Comparison of ENCODE assay signal across 19 cellular contexts in the genomic region with DNA sequence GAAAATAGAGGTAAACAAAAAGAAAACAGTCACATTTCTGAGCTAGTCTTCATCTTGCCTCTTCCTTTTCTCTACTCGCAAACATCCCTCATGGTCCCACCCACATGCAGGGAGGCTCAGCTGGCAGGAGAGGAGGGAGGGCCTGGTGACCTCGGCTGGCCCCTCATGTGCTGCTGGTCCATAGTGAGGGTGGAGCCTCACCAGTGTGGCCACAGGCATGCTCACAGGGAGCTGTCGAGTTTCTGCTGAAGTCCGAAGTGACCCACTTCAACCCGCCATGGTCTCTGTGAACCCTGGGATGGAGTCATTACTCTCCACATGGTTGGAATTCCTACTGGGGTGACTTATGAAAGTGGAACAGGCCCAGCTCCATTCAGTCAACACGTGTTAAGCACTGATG.
DNase-seq lines count a peak whose midpoint lies in the region; ATAC-seq, FAIRE-seq and TF ChIP-seq lines count a peak whose summit lies in the region.
"Had no signal": no experiment of that assay in that cellular context is flagged by ENCODE, and none has a peak within 500 bp of the region (broad histone marks: within the 10 kb centered on the region; RNA-seq: fewer than 3 reads in every experiment).

No MANE protein-coding gene starts in this region.

- H2BK15ac ChIP-seq in H1 (ENCODE audit: low read length), result no peak overlapping the region

- no peak overlapping the region for H3K14ac ChIP-seq in H1 (ENCODE audit: insufficient read length)

- no peaks in the 10 kb centered on the region for H3K9me3 ChIP-seq in cardiac muscle cell (ENCODE audit: low read depth)
- no peaks in the 10 kb centered on the region for H3K9me3 ChIP-seq in left ventricle myocardium inferior (replicated peaks)
- no peaks in the 10 kb centered on the region for H3K9me3 ChIP-seq in H1 (ENCODE audit: insufficient read depth in 2 of 2, low read depth in 1 of 2, low read length in 1 of 2)
- no peaks in the 10 kb centered on the region for H3K9me3 ChIP-seq in neural progenitor cell (ENCODE audit: low read depth)
- H3K9me3 ChIP-seq: SJSA1 had no signal

- no peak overlapping the region for H3K23ac ChIP-seq in H1 (ENCODE audit: insufficient read length)

- H3K27me3 Mint-ChIP-seq in neural progenitor cell (ENCODE audit: insufficient read depth, low read depth), result peaks cover 13% of the 10 kb centered on the region
- H3K27me3 Mint-ChIP-seq: stimulated activated naive CD8-positive, alpha-beta T cell treated with anti-CD3 and anti-CD28 coated beads, Interleukin-15, amount 100 ng/mL, for 72 hours had no signal

- H3K9ac ChIP-seq in H1 (replicated peaks in 1 of 4; ENCODE audit: extremely low read depth in 1 of 4, low read depth in 3 of 4, low read length in 3 of 4) (no peak overlapping the region), neural progenitor cell (no peak overlapping the region)

- H3K23me2 ChIP-seq in H1 (ENCODE audit: low read depth, low read length), result no peaks in the 10 kb centered on the region

- H3K9me3 Mint-ChIP-seq in neural progenitor cell, result no peaks in the 10 kb centered on the region
- H3K9me3 Mint-ChIP-seq: CD8-positive, alpha-beta memory T cell; stimulated activated naive CD8-positive, alpha-beta T cell treated with anti-CD3 and anti-CD28 coated beads, Interleukin-15, amount 100 ng/mL, for 72 hours had no signal

- POLR2A ChIA-PET in H1 (lab: Charles Lee; ENCODE audit: partially characterized antibody) (interaction anchor here (0.9 to 1.5 kb wide), 2 partner anchors 12 to 162 kb away, joined by 3 to 4 read pairs; no protein-coding TSS in a partner anchor), HEK293T (lab: Yijun Ruan, JAX) (no interaction called here)

- no peak for TF ChIP-seq POLR2A in H1 (IDR thresholded peaks at IDR 0.05; ENCODE audit: control extremely low read depth in 1 of 2, low read depth in 2 of 2, low read length in 2 of 2)

- ATAC-seq in HG03159 (IDR thresholded peaks at IDR 0.05; ENCODE audit: unreplicated experiment), result no peak
- ATAC-seq: stimulated activated naive CD8-positive, alpha-beta T cell treated with anti-CD3 and anti-CD28 coated beads, Interleukin-15, amount 100 ng/mL, for 72 hours; T-helper 17 cell had no signal

- H4K5ac ChIP-seq in H1 (ENCODE audit: insufficient read length, low read depth, low read length), result no peak overlapping the region

- H2BK12ac ChIP-seq in H1 (ENCODE audit: low read depth, low read length), result no peak overlapping the region

- H3K36me3 Mint-ChIP-seq in neural progenitor cell, result peaks cover 1% of the 10 kb centered on the region
- H3K36me3 Mint-ChIP-seq: CD8-positive, alpha-beta memory T cell had no signal

- peak overlapping the region; percentile 83 for H3K27ac Mint-ChIP-seq in neural progenitor cell
- H3K27ac Mint-ChIP-seq: stimulated activated naive CD8-positive, alpha-beta T cell treated with anti-CD3 and anti-CD28 coated beads, Interleukin-15, amount 100 ng/mL, for 72 hours had no signal

- H2BK120ac ChIP-seq in H1 (replicated peaks; ENCODE audit: low read depth, low read length), result no peak overlapping the region

- no peak overlapping the region for H4K91ac ChIP-seq in H1 (replicated peaks; ENCODE audit: insufficient read length, low read length)

- H2BK5ac ChIP-seq in H1 (ENCODE audit: low read depth, low read length), result no peak overlapping the region

- H4K8ac ChIP-seq in H1 (ENCODE audit: extremely low read depth, insufficient read depth, low read length), result no peak overlapping the region

- H3K27me3 ChIP-seq in cardiac muscle cell, result no peaks in the 10 kb centered on the region
- no peaks in the 10 kb centered on the region for H3K27me3 ChIP-seq in left ventricle myocardium inferior (ENCODE audit: low read depth)
- H3K27me3 ChIP-seq in H1 (replicated peaks in 1 of 4; ENCODE audit: control insufficient read depth in 3 of 4, extremely low read depth in 1 of 4, insufficient read depth in 3 of 4, low read length in 3 of 4), result no peaks in the 10 kb centered on the region; a peak in 1 of 7 replicates
- H3K27me3 ChIP-seq in neural progenitor cell, result no peaks in the 10 kb centered on the region
- H3K27me3 ChIP-seq: SJSA1 had no signal

- peak; percentile 21 to 86 for DNase-seq in cardiac muscle cell (ENCODE audit: low read depth in 1 of 2, low spot score in 1 of 2)
- DNase-seq in left ventricle myocardium inferior, result no peak
- no peak for DNase-seq in H1 (ENCODE audit: low read depth in 1 of 2, low spot score in 2 of 2)
- DNase-seq in neural progenitor cell (ENCODE audit: low spot score), result no peak
- no peak for DNase-seq in HEK293T (ENCODE audit: extremely low spot score)
- DNase-seq in GM20000 (ENCODE audit: low spot score), result no peak
- DNase-seq in NCI-H524 treated with DMSO at 0.1 percent for 48 hours (lab: John Stamatoyannopoulos, UW), result no peak
- DNase-seq: amniotic stem cell; CD8-positive, alpha-beta memory T cell; DND-41; NCI-H1092 treated with DMSO at 0.1 percent for 48 hours; occipital lobe; stimulated activated CD4-positive, alpha-beta T cell treated with anti-CD3 and anti-CD28 coated beads, Interleukin-2, amount 100 ng/mL, for 24 hours; stimulated activated naive CD8-positive, alpha-beta T cell treated with anti-CD3 and anti-CD28 coated beads, Interleukin-15, amount 100 ng/mL, for 72 hours; T-helper 17 cell; WERI-Rb-1 had no signal

- intact Hi-C loops in left ventricle myocardium inferior (cut with micrococcal nuclease), result no loop called here

- H3F3A ChIP-seq in neural progenitor cell (ENCODE audit: low read depth), result no peaks in the 10 kb centered on the region

- no peak for TF ChIP-seq EP300 in H1 (IDR thresholded peaks at IDR 0.05; ENCODE audit: borderline replicate concordance in 1 of 2, low read depth in 2 of 2, low read length in 2 of 2)

- no peaks in the 10 kb centered on the region for H3K4me1 ChIP-seq in cardiac muscle cell (ENCODE audit: low read depth)
- peaks cover 47% of the 10 kb centered on the region for H3K4me1 ChIP-seq in left ventricle myocardium inferior
- peaks cover 0 to 6% (median 5%) of the 10 kb centered on the region in 4 experiments; a peak in 5 of 7 replicates for H3K4me1 ChIP-seq in H1 (replicated peaks in 1 of 4; ENCODE audit: control insufficient read depth in 3 of 4, insufficient read depth in 4 of 4, low read length in 3 of 4)
- peaks cover 36% of the 10 kb centered on the region for H3K4me1 ChIP-seq in neural progenitor cell
- H3K4me1 ChIP-seq: SJSA1 had no signal

- FAIRE-seq in H1 (lab: Jason Lieb, UNC), result no peak
- FAIRE-seq: urothelium cell line had no signal

- H3K4me3 ChIP-seq in cardiac muscle cell (no peak overlapping the region), left ventricle myocardium inferior (no peak overlapping the region), H1 (ENCODE audit: extremely low read depth in 1 of 4, insufficient read depth in 2 of 4, low read depth in 3 of 4, low read length in 4 of 4) (no peak overlapping the region), neural progenitor cell (no peak overlapping the region)
- H3K4me3 ChIP-seq: SJSA1 had no signal

- H2AFZ ChIP-seq in H1 (ENCODE audit: low read length), result no peak overlapping the region
- no peak overlapping the region for H2AFZ ChIP-seq in neural progenitor cell (replicated peaks)

- H3K79me2 ChIP-seq in H1 (ENCODE audit: control insufficient read depth in 1 of 2, insufficient read depth in 2 of 2, low read length in 2 of 2), result no peaks in the 10 kb centered on the region
- no peaks in the 10 kb centered on the region for H3K79me2 ChIP-seq in neural progenitor cell (ENCODE audit: low read depth)

- H3K79me1 ChIP-seq in H1 (ENCODE audit: low read depth, low read length), result no peaks in the 10 kb centered on the region

- peaks cover 51% of the 10 kb centered on the region for H3K4me1 Mint-ChIP-seq in neural progenitor cell
- H3K4me1 Mint-ChIP-seq: stimulated activated naive CD8-positive, alpha-beta T cell treated with anti-CD3 and anti-CD28 coated beads, Interleukin-15, amount 100 ng/mL, for 72 hours had no signal

- H3K4me2 ChIP-seq in H1 (ENCODE audit: insufficient read depth in 1 of 2, low read depth in 2 of 2, low read length in 2 of 2) (no peak overlapping the region; a peak in 1 of 4 replicates), neural progenitor cell (no peak overlapping the region)

- TF ChIP-seq RAD21 in H1 (IDR thresholded peaks at IDR 0.05 in 1 of 2, conservative IDR thresholded peaks at IDR 0.05 in 1 of 2; ENCODE audit: low read depth in 2 of 2, low read length in 2 of 2), result no peak

- no peak overlapping the region for H3K56ac ChIP-seq in H1 (replicated peaks; ENCODE audit: insufficient read length, low read depth, low read length)

- TF ChIP-seq CTCF in cardiac muscle cell (IDR thresholded peaks at IDR 0.05; ENCODE audit: low read depth, low read length), result no peak
- TF ChIP-seq CTCF in left ventricle myocardium inferior (IDR thresholded peaks at IDR 0.05; ENCODE audit: borderline replicate concordance), result no peak
- TF ChIP-seq CTCF in H1 (IDR thresholded peaks at IDR 0.05; ENCODE audit: control extremely low read depth in 1 of 3, insufficient read depth in 1 of 3, low read depth in 1 of 3, low read length in 3 of 3), result no peak
- TF ChIP-seq CTCF in neural progenitor cell (IDR thresholded peaks at IDR 0.05), result no peak
- no peak for TF ChIP-seq CTCF in GM20000 (IDR thresholded peaks at IDR 0.05; ENCODE audit: extremely low read depth, missing control alignments)

- no peak overlapping the region for H2BK20ac ChIP-seq in H1 (ENCODE audit: low read length)

- 77% methylated on average over 6 of the region's 6 CpGs; no CpG with 5 or more reads in 1 of the 2 experiments for WGBS in H1 (ENCODE audit: extremely low coverage in 1 of 2, insufficient coverage in 1 of 2, insufficient read length in 1 of 2, insufficient replicate concordance in 2 of 2, low coverage in 1 of 2, low lambda C conversion rate in 2 of 2, missing lambda C conversion rate in 1 of 2), 2 experiments

- H2AK5ac ChIP-seq in H1 (ENCODE audit: low read depth, low read length), result no peak overlapping the region

- CTCF ChIA-PET in H1 (lab: Charles Lee; ENCODE audit: partially characterized antibody), result interaction anchor here (0.6 to 2.7 kb wide), 6 partner anchors 9 to 324 kb away, joined by 3 to 13 read pairs (median 4); no protein-coding TSS in a partner anchor
- CTCF ChIA-PET in HEK293T (lab: Yijun Ruan, JAX), result interaction anchor here (1.0 to 1.7 kb wide), 2 partner anchors 10 to 13 kb away, joined by 3 read pairs; no protein-coding TSS in a partner anchor

- 0 out of 2 replicates have a peak overlapping the region, but pooled peaks have one; percentile 53 for H3K18ac ChIP-seq in H1 (ENCODE audit: extremely low read depth, low read length)

- peak overlapping the region; percentile 39 for H3K4me3 Mint-ChIP-seq in neural progenitor cell
- H3K4me3 Mint-ChIP-seq: CD8-positive, alpha-beta memory T cell; stimulated activated naive CD8-positive, alpha-beta T cell treated with anti-CD3 and anti-CD28 coated beads, Interleukin-15, amount 100 ng/mL, for 72 hours; T-helper 17 cell had no signal

- H3K4ac ChIP-seq in H1 (replicated peaks; ENCODE audit: insufficient read length, low read depth, low read length), result no peak overlapping the region

- H4K20me1 ChIP-seq in H1 (replicated peaks in 1 of 2; ENCODE audit: control insufficient read depth in 1 of 2, insufficient read depth in 2 of 2, low read length in 2 of 2) (no peaks in the 10 kb centered on the region), neural progenitor cell (ENCODE audit: low read depth) (no peaks in the 10 kb centered on the region)

- H3K27ac ChIP-seq in cardiac muscle cell (no peak overlapping the region), left ventricle myocardium inferior (replicated peaks) (no peak overlapping the region), H1 (ENCODE audit: low read depth, low read length) (no peak overlapping the region), neural progenitor cell (no peak overlapping the region)
- H3K27ac ChIP-seq: SJSA1, WERI-Rb-1 had no signal

- H3K36me3 ChIP-seq in cardiac muscle cell (no peaks in the 10 kb centered on the region), left ventricle myocardium inferior (no peaks in the 10 kb centered on the region), H1 (ENCODE audit: control insufficient read depth in 2 of 4, insufficient read depth in 4 of 4, low read length in 3 of 4) (no peaks in the 10 kb centered on the region), neural progenitor cell (no peaks in the 10 kb centered on the region)
- H3K36me3 ChIP-seq: SJSA1, WERI-Rb-1 had no signal

Comparison
In these comparisons a context has a peak if more than half of its experiments do, and no peak if none do; other contexts are left out.
1. DNase-seq: peak in cardiac muscle cell (2 of 2); none in left ventricle myocardium inferior (single experiment), H1 (0 of 2), neural progenitor cell (single experiment), HEK293T (single experiment), GM20000 (single experiment) and NCI-H524 treated with DMSO at 0.1 percent for 48 hours (single experiment).